Comparison of ENCODE assay signal across 4 cellular contexts in genomic region chr6:162211777-162212176, GRCh38.
A peak's percentile ranks its signal among the peaks of the same experiment; 100 is the strongest.
TF ChIP-seq lines count a peak whose summit lies in the region.

No MANE protein-coding gene starts in this region.

TF ChIP-seq in HepG2, 621 proteins besides CTCF, POLR2A, EP300 and RAD21:
- TF ChIP-seq ATF7 (IDR thresholded peaks at IDR 0.05) = peak; percentile 77
- no peak for TF ChIP-seq ATF7 (CRISPR knock-in tag; IDR thresholded peaks at IDR 0.05)
- no peak for TF ChIP-seq MBD4 (IDR thresholded peaks at IDR 0.05; ENCODE audit: borderline replicate concordance, low read length)

TF ChIP-seq in GM23338, 12 proteins besides CTCF, POLR2A, EP300 and RAD21 (continues in another document):
- no peak for TF ChIP-seq CREB1 (CRISPR knock-in tag; IDR thresholded peaks at IDR 0.05; ENCODE audit: low read depth)
- no peak for TF ChIP-seq ETS1 (IDR thresholded peaks at IDR 0.05)
- TF ChIP-seq ZNF462 (CRISPR knock-in tag; IDR thresholded peaks at IDR 0.05) = no peak
- TF ChIP-seq ZNF331 (CRISPR knock-in tag; IDR thresholded peaks at IDR 0.05; ENCODE audit: low read depth) = no peak

TF ChIP-seq in HEK293, 187 proteins besides CTCF, POLR2A, EP300 and RAD21:
- no peak for TF ChIP-seq ZSCAN5A (tag by site-specific recombination; IDR thresholded peaks at IDR 0.05)
- TF ChIP-seq ATF2 (tag by site-specific recombination; IDR thresholded peaks at IDR 0.05; ENCODE audit: low read depth) = peak; percentile 49; the same call in 1 of the 2 replicates

TF ChIP-seq in K562, 482 proteins besides CTCF, POLR2A, EP300 and RAD21:
- peak; percentile 9; the same call in 1 of the 2 replicates for TF ChIP-seq ATF3 (IDR thresholded peaks at IDR 0.05)
- no peak for TF ChIP-seq ATF3 (CRISPR knock-in tag; conservative IDR thresholded peaks at IDR 0.05)
- no peak for TF ChIP-seq ZSCAN29 (IDR thresholded peaks at IDR 0.05)
- TF ChIP-seq CBX5 (IDR thresholded peaks at IDR 0.05; ENCODE audit: borderline replicate concordance, low read depth) = no peak
- no peak for TF ChIP-seq MAFK (IDR thresholded peaks at IDR 0.05; ENCODE audit: low read length)
TF ChIP-seq in K562: peak in this region for 1.
